17 cellular contexts compared by ENCODE assay signal in genomic region chr1:1006305-1007159, GRCh38. TPM values are rescaled to one million over a fixed set of nuclear protein-coding genes. Genes with fewer than 3 reads are reported as not detected.
A peak's percentile ranks its signal among the peaks of the same experiment; 100 is the strongest.
DNase-seq lines count a peak whose midpoint lies in the region; ATAC-seq and TF ChIP-seq lines count a peak whose summit lies in the region.
"Had no signal": no experiment of that assay in that cellular context is flagged by ENCODE, and none has a peak within 500 bp of the region (broad histone marks: within the 10 kb centered on the region; RNA-seq: fewer than 3 reads in every experiment).

No MANE protein-coding gene starts in this region.

- peaks cover 4% of the 10 kb centered on the region for H3K36me3 Mint-ChIP-seq in progenitor cell of endocrine pancreas (ENCODE audit: insufficient read depth)
- H3K36me3 Mint-ChIP-seq in activated CD8-positive, alpha-beta T cell treated with anti-CD3 and anti-CD28 coated beads, Interleukin-2, amount 10 ng/mL, durations not matched to agents 7 days and 5 days (ENCODE audit: low read depth): peaks cover under 1% of the 10 kb centered on the region
- H3K36me3 Mint-ChIP-seq: CD4-positive, CD25-positive, alpha-beta regulatory T cell had no signal

- H3K27me3 ChIP-seq in H7 (ENCODE audit: control insufficient read depth, insufficient read depth, low read length) (peaks cover 17% of the 10 kb centered on the region), Peyer's patch (no peaks in the 10 kb centered on the region)
- H3K27me3 ChIP-seq: SJSA1 had no signal

- CTCF ChIA-PET in activated CD8-positive, alpha-beta T cell treated with anti-CD3 and anti-CD28 coated beads, Interleukin-2, amount 10 ng/mL, durations not matched to agents 7 days and 5 days (lab: Charles Lee): no interaction called here

- no peaks in the 10 kb centered on the region for H3K9me3 Mint-ChIP-seq in progenitor cell of endocrine pancreas (ENCODE audit: low read depth)
- no peaks in the 10 kb centered on the region for H3K9me3 Mint-ChIP-seq in activated CD8-positive, alpha-beta T cell treated with anti-CD3 and anti-CD28 coated beads, Interleukin-2, amount 10 ng/mL, durations not matched to agents 7 days and 5 days (ENCODE audit: insufficient read depth)
- H3K9me3 Mint-ChIP-seq: naive B cell had no signal

- H3K4me1 Mint-ChIP-seq in progenitor cell of endocrine pancreas (ENCODE audit: low read depth): peaks cover 18% of the 10 kb centered on the region
- peaks cover 29% of the 10 kb centered on the region for H3K4me1 Mint-ChIP-seq in activated CD8-positive, alpha-beta T cell treated with anti-CD3 and anti-CD28 coated beads, Interleukin-2, amount 10 ng/mL, durations not matched to agents 7 days and 5 days (ENCODE audit: low read depth)

- H3K27ac ChIP-seq in Peyer's patch: peak overlapping the region in 3 of 4 donors; percentile 63 to 96 (median 88)
- H3K27ac ChIP-seq: SJSA1, suprapubic skin had no signal

- H3K4me1 ChIP-seq in Peyer's patch: peaks cover 3 to 36% (median 10%) of the 10 kb centered on the region in 4 donors

- no peak overlapping the region for H3K4me3 ChIP-seq in H7 (ENCODE audit: insufficient read depth, low read depth, low read length)
- H3K4me3 ChIP-seq in Peyer's patch: peak overlapping the region in 2 of 4 donors; percentile 48 to 51
- H3K4me3 ChIP-seq: dorsolateral prefrontal cortex, SJSA1, smooth muscle cell, suprapubic skin had no signal

- H3K27ac Mint-ChIP-seq in progenitor cell of endocrine pancreas: peak overlapping the region; percentile 62
- no peak overlapping the region for H3K27ac Mint-ChIP-seq in activated CD8-positive, alpha-beta T cell treated with anti-CD3 and anti-CD28 coated beads, Interleukin-2, amount 10 ng/mL, durations not matched to agents 7 days and 5 days
- H3K27ac Mint-ChIP-seq: CD4-positive, CD25-positive, alpha-beta regulatory T cell; naive B cell had no signal

- no peaks in the 10 kb centered on the region for H3K36me3 ChIP-seq in H7 (replicated peaks; ENCODE audit: control insufficient read depth, insufficient read depth, low read length)
- no peaks in the 10 kb centered on the region for H3K36me3 ChIP-seq in Peyer's patch
- H3K36me3 ChIP-seq: suprapubic skin had no signal

- TF ChIP-seq CTCF in Peyer's patch (IDR thresholded peaks at IDR 0.05): no peak
- TF ChIP-seq CTCF in progenitor cell of endocrine pancreas (IDR thresholded peaks at IDR 0.05; ENCODE audit: unreplicated experiment): no peak

- no peaks in the 10 kb centered on the region for H3K9me3 ChIP-seq in Peyer's patch
- H3K9me3 ChIP-seq: SJSA1, suprapubic skin had no signal

- H3K27me3 Mint-ChIP-seq in progenitor cell of endocrine pancreas: peaks cover 5% of the 10 kb centered on the region
- H3K27me3 Mint-ChIP-seq in activated CD8-positive, alpha-beta T cell treated with anti-CD3 and anti-CD28 coated beads, Interleukin-2, amount 10 ng/mL, durations not matched to agents 7 days and 5 days (ENCODE audit: low read depth): peaks cover 20% of the 10 kb centered on the region

- peak; percentile 62 to 73 for TF ChIP-seq POLR2A in Peyer's patch (IDR thresholded peaks at IDR 0.05)

- POLR2A ChIA-PET in activated CD8-positive, alpha-beta T cell treated with anti-CD3 and anti-CD28 coated beads, Interleukin-2, amount 10 ng/mL, durations not matched to agents 7 days and 5 days (lab: Charles Lee): interaction anchor here (1.1 kb wide), 1 partner anchor 13 kb away, joined by 4 read pairs; no protein-coding TSS in a partner anchor

- DNase-seq in H7 (peak; percentile 78), Peyer's patch (peak in 2 of 3 donors; percentile 90 to 91), islet precursor cell (peak; percentile 82), progenitor cell of endocrine pancreas (ENCODE audit: low spot score, unreplicated experiment) (peak; percentile 11), NCI-H187 treated with DMSO at 0.1 percent for 48 hours (lab: John Stamatoyannopoulos, UW) (no peak), NCI-H2081 (lab: John Stamatoyannopoulos, UW) (no peak), MV-4-11 (lab: John Stamatoyannopoulos, UW) (no peak)
- no peak for DNase-seq in activated CD8-positive, alpha-beta T cell treated with anti-CD3 and anti-CD28 coated beads, Interleukin-2, amount 10 ng/mL, durations not matched to agents 7 days and 5 days
- DNase-seq: CD4-positive, CD25-positive, alpha-beta regulatory T cell; dorsolateral prefrontal cortex; GF-D8; naive B cell; NCI-H1417; NCI-H524 had no signal

- no peak for ATAC-seq in activated CD8-positive, alpha-beta T cell treated with anti-CD3 and anti-CD28 coated beads, Interleukin-2, amount 10 ng/mL, durations not matched to agents 7 days and 5 days

- H3K4me3 Mint-ChIP-seq in progenitor cell of endocrine pancreas (ENCODE audit: low read depth): peak overlapping the region; percentile 19
- no peak overlapping the region for H3K4me3 Mint-ChIP-seq in activated CD8-positive, alpha-beta T cell treated with anti-CD3 and anti-CD28 coated beads, Interleukin-2, amount 10 ng/mL, durations not matched to agents 7 days and 5 days
- H3K4me3 Mint-ChIP-seq: naive B cell had no signal

RNA-seq across cellular contexts. Expression of gene HES4, which starts 6.6 kb away (rescaled TPM):
- 11.3 and 17.5 TPM in 2 replicates for total RNA-seq in H7 (2014; rRNA removed; shearing (Covaris generic))
- total RNA-seq in Peyer's patch: 10 to 100 TPM in 2 of 4 donors, 1 to 10 TPM in 2; 3.9 to 12.4 (median 7.7) TPM
- total RNA-seq in progenitor cell of endocrine pancreas: 83.8 and 87.4 TPM in 2 replicates
- total RNA-seq in activated CD8-positive, alpha-beta T cell treated with anti-CD3 and anti-CD28 coated beads, Interleukin-2, amount 10 ng/mL, durations not matched to agents 7 days and 5 days: under 1 TPM; 0.45 to 0.50 TPM

RNA-seq across cellular contexts. Expression of gene ISG15, which starts 6.8 kb away (rescaled TPM):
- total RNA-seq in H7 (2014; rRNA removed; shearing (Covaris generic)): 110 and 124 TPM in 2 replicates
- 10 to 100 TPM; 17.0 to 91.6 (median 40.1) TPM for total RNA-seq in Peyer's patch
- total RNA-seq in progenitor cell of endocrine pancreas: 13.6 and 14.3 TPM in 2 replicates
- total RNA-seq in activated CD8-positive, alpha-beta T cell treated with anti-CD3 and anti-CD28 coated beads, Interleukin-2, amount 10 ng/mL, durations not matched to agents 7 days and 5 days: 100 to 1,000 TPM; 385 to 413 TPM

RNA-seq across cellular contexts. Expression of gene AGRN, which starts 13.4 kb away (rescaled TPM):
- 126 and 130 TPM in 2 replicates for total RNA-seq in H7 (2014; rRNA removed; shearing (Covaris generic))
- 100 to 1,000 TPM in 1 of 4 donors, 10 to 100 TPM in 3; 33.0 to 103 (median 41.4) TPM for total RNA-seq in Peyer's patch
- 330 and 335 TPM in 2 replicates for total RNA-seq in progenitor cell of endocrine pancreas
- total RNA-seq in activated CD8-positive, alpha-beta T cell treated with anti-CD3 and anti-CD28 coated beads, Interleukin-2, amount 10 ng/mL, durations not matched to agents 7 days and 5 days: 10 to 100 TPM; 12.4 to 14.6 TPM

RNA-seq across cellular contexts. Expression of gene PERM1, which starts 24.6 kb away (rescaled TPM):
- not detected in 2 replicates for total RNA-seq in H7 (2014; rRNA removed; shearing (Covaris generic))
- total RNA-seq in Peyer's patch (under 1 TPM in 1 of 4 donors, not detected in 3; 0.35 TPM), progenitor cell of endocrine pancreas (not detected in 2 replicates)
- not detected for total RNA-seq in activated CD8-positive, alpha-beta T cell treated with anti-CD3 and anti-CD28 coated beads, Interleukin-2, amount 10 ng/mL, durations not matched to agents 7 days and 5 days
- total RNA-seq: CD4-positive, CD25-positive, alpha-beta regulatory T cell; smooth muscle cell had no signal

RNA-seq across cellular contexts. Expression of gene PLEKHN1, which starts 40.2 kb away (rescaled TPM):
- total RNA-seq in H7 (2014; rRNA removed; shearing (Covaris generic)): 1.6 and 2.0 TPM in 2 replicates
- total RNA-seq in Peyer's patch (under 1 TPM in 3 of 4 donors, not detected in 1; 0.40 to 0.83 (median 0.47) TPM), progenitor cell of endocrine pancreas (1.1 and 1.9 TPM in 2 replicates)
- total RNA-seq in activated CD8-positive, alpha-beta T cell treated with anti-CD3 and anti-CD28 coated beads, Interleukin-2, amount 10 ng/mL, durations not matched to agents 7 days and 5 days: 1 to 10 TPM; 1.7 to 2.2 TPM

Comparison
In these comparisons a context has a peak if more than half of its experiments do, and no peak if none do; other contexts are left out.
1. DNase-seq: peak in H7 (single experiment), Peyer's patch (2 of 3), islet precursor cell (single experiment) and progenitor cell of endocrine pancreas (single experiment); none in NCI-H187 treated with DMSO at 0.1 percent for 48 hours (single experiment), activated CD8-positive, alpha-beta T cell treated with anti-CD3 and anti-CD28 coated beads, Interleukin-2, amount 10 ng/mL, durations not matched to agents 7 days and 5 days (single experiment), NCI-H2081 (0 of 2) and MV-4-11 (single experiment).